In the genomic region with DNA sequence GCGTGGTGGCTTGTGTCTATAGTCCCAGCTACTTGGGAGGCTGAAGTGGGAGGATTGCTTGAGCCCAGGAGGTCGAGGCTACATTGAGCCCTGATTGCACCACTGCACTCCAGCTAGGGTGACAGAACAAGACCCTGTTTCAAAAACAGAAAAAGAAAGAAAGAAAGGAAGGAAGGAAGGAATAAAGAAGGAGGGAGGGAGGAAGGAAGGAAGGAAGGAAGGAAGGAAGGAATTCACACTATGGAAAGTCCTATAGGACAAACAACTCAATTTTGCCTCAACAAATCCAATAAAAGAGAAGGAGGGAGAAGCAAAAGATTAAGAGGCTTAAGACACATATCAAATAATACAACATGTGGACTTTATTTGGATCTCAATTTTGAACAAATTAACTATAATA, we compare ENCODE assay signal across 31 cellular contexts. TPM values are rescaled to one million over a fixed set of nuclear protein-coding genes. Genes with fewer than 3 reads are reported as not detected.
DNase-seq lines count a peak whose midpoint lies in the region; TF ChIP-seq lines count a peak whose summit lies in the region.
"Had no signal": no experiment of that assay in that cellular context is flagged by ENCODE, and none has a peak within 500 bp of the region (broad histone marks: within the 10 kb centered on the region; RNA-seq: fewer than 3 reads in every experiment).

No MANE protein-coding gene starts in this region.

- intact Hi-C loops in A673 (cut with micrococcal nuclease; ENCODE audit: unreplicated experiment): loop anchor here (1.0 to 5.0 kb wide), 2 partner anchors 249 to 315 kb away; no protein-coding TSS in a partner anchor

- no peak overlapping the region for H3K4me3 ChIP-seq in A673 (ENCODE audit: low read depth, low read length, poor library complexity, severe bottlenecking)
- no peak overlapping the region for H3K4me3 ChIP-seq in HEK293 (ENCODE audit: low read depth, low read length)
- H3K4me3 ChIP-seq in suprapubic skin: no peak overlapping the region
- H3K4me3 ChIP-seq: A549; BLaER1; BLaER1 treated with 17β-estradiol and CSF1 and Interleukin-3, amounts not matched to agents 10 nM and 100 nM had no signal

- H3K36me3 ChIP-seq in A673 (ENCODE audit: insufficient read depth, low read length, poor library complexity, severe bottlenecking) (no peaks in the 10 kb centered on the region), HEK293 (ENCODE audit: control insufficient read depth in 2 of 2, insufficient read depth in 1 of 2, low read length in 2 of 2) (no peaks in the 10 kb centered on the region), suprapubic skin (no peaks in the 10 kb centered on the region)
- H3K36me3 ChIP-seq: BE2C; BLaER1; BLaER1 treated with 17β-estradiol and CSF1 and Interleukin-3, amounts not matched to agents 10 nM and 100 nM had no signal

- TF ChIP-seq EP300 in suprapubic skin (IDR thresholded peaks at IDR 0.05): no peak

- no peak for TF ChIP-seq POLR2A in suprapubic skin (IDR thresholded peaks at IDR 0.05)

- peak overlapping the region; percentile 83 for H3K27ac ChIP-seq in A673 (ENCODE audit: low read depth, low read length, poor library complexity, severe bottlenecking)
- H3K27ac ChIP-seq in HEK293 (ENCODE audit: extremely low read depth, low read depth, low read length): no peak overlapping the region
- no peak overlapping the region for H3K27ac ChIP-seq in suprapubic skin
- H3K27ac ChIP-seq: 22Rv1; A549; BLaER1; BLaER1 treated with 17β-estradiol and CSF1 and Interleukin-3, amounts not matched to agents 10 nM and 100 nM; C4-2B had no signal

- H3K9me3 ChIP-seq in A673 (ENCODE audit: low read depth, low read length, poor library complexity, severe bottlenecking): no peaks in the 10 kb centered on the region
- no peaks in the 10 kb centered on the region for H3K9me3 ChIP-seq in HEK293 (ENCODE audit: control insufficient read depth, insufficient read depth, low read depth, low read length)
- H3K9me3 ChIP-seq in suprapubic skin: no peaks in the 10 kb centered on the region
- H3K9me3 ChIP-seq: A549, BE2C, Caco-2 had no signal

- 100% methylated on average over 2 of the region's 2 CpGs for WGBS in suprapubic skin

- H3K27me3 ChIP-seq in A673 (replicated peaks; ENCODE audit: insufficient read depth, low read depth, low read length, poor library complexity): no peaks in the 10 kb centered on the region
- H3K27me3 ChIP-seq in suprapubic skin: no peaks in the 10 kb centered on the region
- H3K27me3 ChIP-seq: BE2C; BLaER1; BLaER1 treated with 17β-estradiol and CSF1 and Interleukin-3, amounts not matched to agents 10 nM and 100 nM had no signal

- DNase-seq in NCI-H82 (lab: John Stamatoyannopoulos, UW) (peak; percentile 12), NCI-H82 treated with DMSO at 0.1 percent for 48 hours (lab: John Stamatoyannopoulos, UW; ENCODE audit: unreplicated experiment) (no peak), A673 (ENCODE audit: low spot score) (peak; percentile 91), suprapubic skin (ENCODE audit: low spot score in 2 of 2) (no peak)
- no peak for DNase-seq in activated CD4-positive, alpha-beta T cell treated with anti-CD3 and anti-CD28 coated beads for 4 hours
- DNase-seq: 8988T; ACHN; AML-193; BE2C; C1 segment of cervical spinal cord; Caco-2; Calu3; CD4-positive, alpha-beta memory T cell; CD4-positive, alpha-beta T cell; CD4-positive, CD25-positive, alpha-beta regulatory T cell; CD8-positive, alpha-beta memory T cell; CD8-positive, alpha-beta T cell; COR-L47; DMS 273 treated with DMSO at 0.1 percent for 48 hours; DMS153; DMS53; DMS79; DMS79 treated with DMSO at 0.1 percent for 48 hours; DND-41; EL had no signal

- TF ChIP-seq CTCF in A673 (conservative IDR thresholded peaks at IDR 0.05; ENCODE audit: low read depth, low read length) (no peak), HEK293 (tag by site-specific recombination; IDR thresholded peaks at IDR 0.05) (no peak), suprapubic skin (IDR thresholded peaks at IDR 0.05) (no peak)

- H3K4me1 ChIP-seq in A673 (ENCODE audit: insufficient read depth, low read length, poor library complexity, severe bottlenecking) (peaks cover 16% of the 10 kb centered on the region), HEK293 (ENCODE audit: control insufficient read depth, insufficient read depth, low read length) (no peaks in the 10 kb centered on the region), suprapubic skin (no peaks in the 10 kb centered on the region)
- H3K4me1 ChIP-seq: A549, BE2C, Caco-2 had no signal

- no TSS peak for BruUV-seq in A673 (replicated peaks; lab: Mats Ljungman, UMichigan)

- POLR2A ChIA-PET in A673 (lab: Charles Lee; ENCODE audit: low non-redundant PET): interaction anchor here (0.6 to 0.7 kb wide), 2 partner anchors 209 to 248 kb away, joined by 3 to 6 read pairs; no protein-coding TSS in a partner anchor
- POLR2A ChIA-PET in HEK293 (lab: Yijun Ruan, JAX): no interaction called here

- CTCF ChIA-PET in A673 (lab: Charles Lee) (interaction anchor here (0.7 to 1.1 kb wide), 2 partner anchors 84 to 249 kb away, joined by 3 to 5 read pairs; no protein-coding TSS in a partner anchor), HEK293 (lab: Yijun Ruan, JAX) (no interaction called here)

TF ChIP-seq in HEK293, 187 proteins besides CTCF, POLR2A, EP300 and RAD21:
- TF ChIP-seq ZNF366 (tag by site-specific recombination; conservative IDR thresholded peaks at IDR 0.05) (peak; percentile 45), ZNF266 (tag by site-specific recombination; IDR thresholded peaks at IDR 0.05; ENCODE audit: low read depth) (no peak), ZNF473 (tag by site-specific recombination; IDR thresholded peaks at IDR 0.05) (no peak), ZNF211 (tag by site-specific recombination; IDR thresholded peaks at IDR 0.05; ENCODE audit: low read depth) (no peak)
- TF ChIP-seq, protein P1, sequence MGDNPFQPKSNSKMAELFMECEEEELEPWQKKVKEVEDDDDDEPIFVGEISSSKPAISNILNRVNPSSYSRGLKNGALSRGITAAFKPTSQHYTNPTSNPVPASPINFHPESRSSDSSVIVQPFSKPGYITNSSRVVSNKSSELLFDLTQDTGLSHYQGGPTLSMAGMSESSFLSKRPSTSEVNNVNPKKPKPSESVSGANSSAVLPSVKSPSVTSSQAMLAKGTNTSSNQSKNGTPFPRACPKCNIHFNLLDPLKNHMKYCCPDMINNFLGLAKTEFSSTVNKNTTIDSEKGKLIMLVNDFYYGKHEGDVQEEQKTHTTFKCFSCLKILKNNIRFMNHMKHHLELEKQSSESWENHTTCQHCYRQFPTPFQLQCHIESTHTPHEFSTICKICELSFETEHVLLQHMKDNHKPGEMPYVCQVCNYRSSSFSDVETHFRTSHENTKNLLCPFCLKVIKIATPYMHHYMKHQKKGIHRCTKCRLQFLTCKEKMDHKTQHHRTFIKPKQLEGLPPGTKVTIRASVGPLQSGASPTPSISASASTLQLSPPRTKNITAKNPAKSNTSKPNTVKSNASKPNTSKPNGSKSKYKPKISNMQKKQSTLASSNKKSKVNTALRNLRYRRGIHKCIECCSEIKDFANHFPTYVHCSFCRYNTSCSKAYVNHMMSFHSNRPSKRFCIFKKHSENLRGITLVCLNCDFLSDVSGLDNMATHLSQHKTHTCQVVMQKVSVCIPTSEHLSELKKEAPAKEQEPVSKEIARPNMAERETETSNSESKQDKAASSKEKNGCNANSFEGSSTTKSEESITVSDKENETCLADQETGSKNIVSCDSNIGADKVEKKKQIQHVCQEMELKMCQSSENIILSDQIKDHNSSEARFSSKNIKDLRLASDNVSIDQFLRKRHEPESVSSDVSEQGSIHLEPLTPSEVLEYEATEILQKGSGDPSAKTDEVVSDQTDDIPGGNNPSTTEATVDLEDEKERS (tag by site-specific recombination; IDR thresholded peaks at IDR 0.05): no peak
- TF ChIP-seq, protein P2, sequence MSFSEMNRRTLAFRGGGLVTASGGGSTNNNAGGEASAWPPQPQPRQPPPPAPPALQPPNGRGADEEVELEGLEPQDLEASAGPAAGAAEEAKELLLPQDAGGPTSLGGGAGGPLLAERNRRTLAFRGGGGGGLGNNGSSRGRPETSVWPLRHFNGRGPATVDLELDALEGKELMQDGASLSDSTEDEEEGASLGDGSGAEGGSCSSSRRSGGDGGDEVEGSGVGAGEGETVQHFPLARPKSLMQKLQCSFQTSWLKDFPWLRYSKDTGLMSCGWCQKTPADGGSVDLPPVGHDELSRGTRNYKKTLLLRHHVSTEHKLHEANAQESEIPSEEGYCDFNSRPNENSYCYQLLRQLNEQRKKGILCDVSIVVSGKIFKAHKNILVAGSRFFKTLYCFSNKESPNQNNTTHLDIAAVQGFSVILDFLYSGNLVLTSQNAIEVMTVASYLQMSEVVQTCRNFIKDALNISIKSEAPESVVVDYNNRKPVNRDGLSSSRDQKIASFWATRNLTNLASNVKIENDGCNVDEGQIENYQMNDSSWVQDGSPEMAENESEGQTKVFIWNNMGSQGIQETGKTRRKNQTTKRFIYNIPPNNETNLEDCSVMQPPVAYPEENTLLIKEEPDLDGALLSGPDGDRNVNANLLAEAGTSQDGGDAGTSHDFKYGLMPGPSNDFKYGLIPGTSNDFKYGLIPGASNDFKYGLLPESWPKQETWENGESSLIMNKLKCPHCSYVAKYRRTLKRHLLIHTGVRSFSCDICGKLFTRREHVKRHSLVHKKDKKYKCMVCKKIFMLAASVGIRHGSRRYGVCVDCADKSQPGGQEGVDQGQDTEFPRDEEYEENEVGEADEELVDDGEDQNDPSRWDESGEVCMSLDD (tag by site-specific recombination; IDR thresholded peaks at IDR 0.05): no peak

RNA-seq across cellular contexts. Expression of gene TCF12, which starts 16.5 kb away (rescaled TPM):
- total RNA-seq in A673 (2021): 331 and 351 TPM in 2 replicates
- total RNA-seq in suprapubic skin: 100 to 1,000 TPM in 2 of 4 donors, 10 to 100 TPM in 2; 91.3 to 118 (median 105) TPM

Comparison
In these comparisons a context has a peak if more than half of its experiments do, and no peak if none do; other contexts are left out.
1. DNase-seq: peak in NCI-H82 (single experiment) and A673 (single experiment); none in NCI-H82 treated with DMSO at 0.1 percent for 48 hours (single experiment), suprapubic skin (0 of 2) and activated CD4-positive, alpha-beta T cell treated with anti-CD3 and anti-CD28 coated beads for 4 hours (0 of 2).